In the genomic region with DNA sequence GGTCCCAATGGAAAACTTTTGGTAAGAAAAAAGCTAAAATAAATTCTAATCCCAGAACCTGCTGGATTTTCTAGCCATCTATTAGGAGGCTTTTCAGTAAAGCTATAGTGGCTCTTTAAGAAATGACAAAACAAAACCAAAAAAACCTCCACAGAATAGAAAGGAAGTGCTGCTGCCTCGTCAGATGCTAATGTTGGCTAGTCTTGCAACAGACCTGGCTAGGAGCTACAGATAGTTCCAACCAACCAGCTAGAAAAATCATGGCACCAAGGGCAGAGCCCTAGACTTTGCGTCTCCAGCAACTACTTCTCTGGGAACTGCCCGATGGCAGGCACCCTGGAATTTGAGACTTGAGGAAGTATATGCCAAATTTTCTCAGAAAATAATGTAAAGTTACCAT, we compare ENCODE assay signal across 17 cellular contexts. TPM values are rescaled to one million over a fixed set of nuclear protein-coding genes. Genes with fewer than 3 reads are reported as not detected.
DNase-seq lines count a peak whose midpoint lies in the region; ATAC-seq and TF ChIP-seq lines count a peak whose summit lies in the region.
"Had no signal": no experiment of that assay in that cellular context is flagged by ENCODE, and none has a peak within 500 bp of the region (broad histone marks: within the 10 kb centered on the region; RNA-seq: fewer than 3 reads in every experiment).

No MANE protein-coding gene starts in this region.

- H3K36me3 ChIP-seq in upper lobe of right lung (no peaks in the 10 kb centered on the region), aorta (ENCODE audit: control insufficient read depth in 1 of 2, insufficient read depth in 2 of 2, low read length in 1 of 2) (no peaks in the 10 kb centered on the region)
- H3K36me3 ChIP-seq: tibial nerve had no signal

- H3K27ac Mint-ChIP-seq in activated naive CD8-positive, alpha-beta T cell treated with anti-CD3 and anti-CD28 coated beads, Interleukin-2, amount 50 U/mL, for 24 hours: peak overlapping the region; percentile 43
- H3K27ac Mint-ChIP-seq: B cell had no signal

- H3K9me3 ChIP-seq in upper lobe of right lung (no peaks in the 10 kb centered on the region), aorta (ENCODE audit: control insufficient read depth, low read length) (no peaks in the 10 kb centered on the region)
- H3K9me3 ChIP-seq: SK-N-SH, tibial nerve had no signal

- TF ChIP-seq CTCF in upper lobe of right lung (IDR thresholded peaks at IDR 0.05): no peak

- peaks cover 65% of the 10 kb centered on the region for H3K4me1 Mint-ChIP-seq in activated naive CD8-positive, alpha-beta T cell treated with anti-CD3 and anti-CD28 coated beads, Interleukin-2, amount 50 U/mL, for 24 hours
- H3K4me1 Mint-ChIP-seq: B cell had no signal

- intact Hi-C loops in left ventricle myocardium superior (cut with micrococcal nuclease) (no loop called here), cardiac septum (cut with DNase I) (no loop called here), upper lobe of right lung (cut with DNase I) (no loop called here), aorta (cut with DNase I) (no loop called here)

- peaks cover 3% of the 10 kb centered on the region for H3K36me3 Mint-ChIP-seq in activated naive CD8-positive, alpha-beta T cell treated with anti-CD3 and anti-CD28 coated beads, Interleukin-2, amount 50 U/mL, for 24 hours (ENCODE audit: low read depth)

- no peaks in the 10 kb centered on the region for H3K9me3 Mint-ChIP-seq in activated naive CD8-positive, alpha-beta T cell treated with anti-CD3 and anti-CD28 coated beads, Interleukin-2, amount 50 U/mL, for 24 hours

- no peak overlapping the region for H3K27ac ChIP-seq in upper lobe of right lung
- no peak overlapping the region for H3K27ac ChIP-seq in aorta (ENCODE audit: low read depth in 1 of 2, low read length in 2 of 2)
- H3K27ac ChIP-seq: epithelial cell of prostate, tibial nerve had no signal

- H3K27me3 ChIP-seq in upper lobe of right lung (no peaks in the 10 kb centered on the region), aorta (ENCODE audit: control insufficient read depth in 1 of 2, insufficient read depth in 2 of 2, low read length in 1 of 2) (no peaks in the 10 kb centered on the region)
- H3K27me3 ChIP-seq: tibial nerve had no signal

- ATAC-seq in left ventricle myocardium superior (peak; percentile 26), upper lobe of right lung (peak; percentile 75), aorta (ENCODE audit: low FRiP score) (no peak)
- ATAC-seq in activated naive CD8-positive, alpha-beta T cell treated with anti-CD3 and anti-CD28 coated beads, Interleukin-2, amount 50 U/mL, for 24 hours: peak; percentile 52
- ATAC-seq: HCT116, sciatic nerve had no signal

- DNase-seq in left ventricle myocardium superior (no peak), cardiac septum (ENCODE audit: low spot score) (no peak), NCI-H446 treated with DMSO at 0.1 percent for 48 hours (lab: John Stamatoyannopoulos, UW) (peak; percentile 33), upper lobe of right lung (no peak), iPS-NIHi11 (ENCODE audit: low spot score) (no peak), aorta (no peak), NCI-H1417 (lab: John Stamatoyannopoulos, UW) (no peak)
- DNase-seq in activated naive CD8-positive, alpha-beta T cell treated with anti-CD3 and anti-CD28 coated beads, Interleukin-2, amount 50 U/mL, for 24 hours: no peak
- DNase-seq: activated CD8-positive, alpha-beta memory T cell treated with anti-CD3 and anti-CD28 coated beads for 24 hours; Karpas-422; NCI-H510A treated with DMSO at 0.1 percent for 48 hours; SK-N-SH had no signal

- H3K4me3 ChIP-seq in upper lobe of right lung (no peak overlapping the region), aorta (ENCODE audit: low read length in 2 of 2) (no peak overlapping the region)
- H3K4me3 ChIP-seq: tibial nerve had no signal

- no peaks in the 10 kb centered on the region for H3K27me3 Mint-ChIP-seq in activated naive CD8-positive, alpha-beta T cell treated with anti-CD3 and anti-CD28 coated beads, Interleukin-2, amount 50 U/mL, for 24 hours
- H3K27me3 Mint-ChIP-seq: B cell had no signal

- 50 to 64% methylated on average over 3 of the region's 3 CpGs for WGBS in aorta, 2 donors

- H3K4me1 ChIP-seq in upper lobe of right lung: no peaks in the 10 kb centered on the region
- no peaks in the 10 kb centered on the region for H3K4me1 ChIP-seq in aorta (ENCODE audit: control insufficient read depth in 1 of 2, insufficient read depth in 2 of 2, low read length in 2 of 2)
- H3K4me1 ChIP-seq: tibial nerve had no signal

- peak overlapping the region; percentile 5 for H3K4me3 Mint-ChIP-seq in activated naive CD8-positive, alpha-beta T cell treated with anti-CD3 and anti-CD28 coated beads, Interleukin-2, amount 50 U/mL, for 24 hours
- H3K4me3 Mint-ChIP-seq: B cell had no signal

RNA-seq across cellular contexts. Expression of a gene that starts 7.6 kb away (rescaled TPM):
- total RNA-seq in left ventricle myocardium superior: 0.45 TPM
- total RNA-seq in cardiac septum: 1.6 TPM
- 37.4 TPM for total RNA-seq in upper lobe of right lung
- 1 to 10 TPM; 1.2 to 2.4 TPM for total RNA-seq in aorta
- polyA plus RNA-seq in aorta: 1 to 10 TPM in 1 of 2 donors, not detected in 1; 2.4 TPM
- total RNA-seq: B cell had no signal

RNA-seq across cellular contexts. Expression of a gene that starts 51.0 kb away (rescaled TPM):
- total RNA-seq in left ventricle myocardium superior: 6.7 TPM
- total RNA-seq in cardiac septum: 9.4 TPM
- 14.8 TPM for total RNA-seq in upper lobe of right lung
- total RNA-seq in aorta: 10 to 100 TPM; 12.5 to 18.8 TPM
- 1 to 10 TPM in 1 of 2 donors, under 1 TPM in 1; 0.63 to 4.7 TPM for polyA plus RNA-seq in aorta

Comparison
In these comparisons a context has a peak if more than half of its experiments do, and no peak if none do; other contexts are left out.
1. RNA of a gene that starts 7.6 kb away (total RNA-seq): 37.4 TPM in upper lobe of right lung (single experiment); 1.2 to 2.4 TPM in aorta, 1.6 TPM in cardiac septum (single experiment) and 0.45 TPM in left ventricle myocardium superior (single experiment); every median in the first group is over 10 times any median in the second.